ENCODE assay signal across 1 cellular context in genomic region chr1:1385931-1386330, GRCh38.
TF ChIP-seq lines count a peak whose summit lies in the region.

No MANE protein-coding gene starts in this region.

TF ChIP-seq in K562, 482 proteins besides CTCF, POLR2A, EP300 and RAD21:
- TF ChIP-seq ZBTB33 (CRISPR knock-in tag; IDR thresholded peaks at IDR 0.05) (no peak), PML (IDR thresholded peaks at IDR 0.05; ENCODE audit: low read length) (peak; percentile 28; the same call in 1 of the 2 replicates), RBFOX2 (IDR thresholded peaks at IDR 0.05; ENCODE audit: low read depth, low read length) (peak; percentile 13; the same call in 1 of the 2 replicates)
